Comparison of ENCODE assay signal across 1 cellular context in genomic region chr18:49025426-49025766, GRCh38.
TF ChIP-seq lines count a peak whose summit lies in the region.

No MANE protein-coding gene starts in this region.

TF ChIP-seq in SK-N-SH treated with all-trans-retinoic acid at 6 μM for 48 hours, 23 proteins besides CTCF, POLR2A, EP300 and RAD21 (continued from another document):
- no peak for TF ChIP-seq POU6F1 (CRISPR knock-in tag; IDR thresholded peaks at IDR 0.05; ENCODE audit: borderline replicate concordance, low read depth)
- TF ChIP-seq ZFP3 (CRISPR knock-in tag; IDR thresholded peaks at IDR 0.05) = no peak
- TF ChIP-seq ZC3H10 (CRISPR knock-in tag; IDR thresholded peaks at IDR 0.05) = no peak
- no peak for TF ChIP-seq ISL1 (CRISPR knock-in tag; IDR thresholded peaks at IDR 0.05)
